35 cellular contexts compared by ENCODE assay signal in genomic region chr3:99041747-99042146, GRCh38.
"Had no signal": no experiment of that assay in that cellular context is flagged by ENCODE, and none has a peak within 500 bp of the region (broad histone marks: within the 10 kb centered on the region; RNA-seq: fewer than 3 reads in every experiment).

No MANE protein-coding gene starts in this region.

- H3K27ac ChIP-seq: brain microvascular endothelial cell, cardiac muscle cell, PC-9, RWPE1, VCaP had no signal

- FAIRE-seq: RCC 7860 had no signal

- H3K27me3 Mint-ChIP-seq: activated CD4-positive, alpha-beta memory T cell treated with anti-CD3 and anti-CD28 coated beads, Interleukin-2, amount 10 ng/mL, durations not matched to agents 7 days and 5 days; activated CD8-positive, alpha-beta memory T cell treated with anti-CD3 and anti-CD28 coated beads, Interleukin-2, amount 10 ng/mL, durations not matched to agents 7 days and 5 days; activated naive CD4-positive, alpha-beta T cell treated with anti-CD3 and anti-CD28 coated beads, Interleukin-2, amount 10 ng/mL, durations not matched to agents 7 days and 5 days; activated naive CD8-positive, alpha-beta T cell treated with anti-CD3 and anti-CD28 coated beads for 36 hours; central memory CD8-positive, alpha-beta T cell had no signal

- H3K36me3 Mint-ChIP-seq: activated CD8-positive, alpha-beta memory T cell treated with anti-CD3 and anti-CD28 coated beads, Interleukin-2, amount 10 ng/mL, durations not matched to agents 7 days and 5 days; activated naive CD4-positive, alpha-beta T cell treated with anti-CD3 and anti-CD28 coated beads, Interleukin-2, amount 10 ng/mL, durations not matched to agents 7 days and 5 days; activated naive CD8-positive, alpha-beta T cell treated with anti-CD3 and anti-CD28 coated beads for 36 hours had no signal

- H3K36me3 ChIP-seq: brain microvascular endothelial cell, cardiac muscle cell had no signal

- H3K27ac Mint-ChIP-seq: activated CD4-positive, alpha-beta memory T cell treated with anti-CD3 and anti-CD28 coated beads, Interleukin-2, amount 10 ng/mL, durations not matched to agents 7 days and 5 days; activated CD8-positive, alpha-beta memory T cell treated with anti-CD3 and anti-CD28 coated beads, Interleukin-2, amount 10 ng/mL, durations not matched to agents 7 days and 5 days; activated naive CD4-positive, alpha-beta T cell treated with anti-CD3 and anti-CD28 coated beads, Interleukin-2, amount 10 ng/mL, durations not matched to agents 7 days and 5 days; activated naive CD8-positive, alpha-beta T cell treated with anti-CD3 and anti-CD28 coated beads for 36 hours had no signal

- H3K27me3 ChIP-seq: brain microvascular endothelial cell, cardiac muscle cell had no signal

- H3K4me3 ChIP-seq: cardiac muscle cell, PC-9 had no signal

- DNase-seq: activated CD4-positive, alpha-beta memory T cell treated with anti-CD3 and anti-CD28 coated beads, Interleukin-2, amount 10 ng/mL, durations not matched to agents 7 days and 5 days; activated CD4-positive, alpha-beta T cell treated with anti-CD3 and anti-CD28 coated beads for 1 hour; activated CD4-positive, alpha-beta T cell treated with anti-CD3 and anti-CD28 coated beads for 48 hours; activated CD4-positive, CD25-positive, alpha-beta regulatory T cell; activated CD8-positive, alpha-beta memory T cell treated with anti-CD3 and anti-CD28 coated beads for 24 hours; activated CD8-positive, alpha-beta memory T cell treated with anti-CD3 and anti-CD28 coated beads, Interleukin-2, amount 10 ng/mL, durations not matched to agents 7 days and 5 days; activated CD8-positive, alpha-beta memory T cell treated with anti-CD3 and anti-CD28 coated beads, Interleukin-2, amount 50 U/mL, for 48 hours; activated effector memory CD4-positive, alpha-beta T cell treated with Interleukin-2 at 50 U/mL for 16 hours; activated naive CD4-positive, alpha-beta T cell treated with anti-CD3 and anti-CD28 coated beads, Interleukin-2, amount 10 ng/mL, durations not matched to agents 7 days and 5 days; activated naive CD8-positive, alpha-beta T cell treated with anti-CD3 and anti-CD28 coated beads for 36 hours; activated T-cell treated with anti-CD3 and anti-CD28 coated beads, Interleukin-2, amount 50 U/mL, for 48 hours; amniotic stem cell; aorta; brain microvascular endothelial cell; Karpas-422; NCI-H1048; NCI-H1436 treated with DMSO at 0.1 percent for 48 hours; NCI-H1694 treated with DMSO at 0.1 percent for 48 hours; NCI-H2029; NCI-H345; NCI-H524 treated with DMSO at 0.1 percent for 48 hours; NCI-H748 treated with DMSO at 0.1 percent for 48 hours; NK-92 treated with Interleukin-12 subunit alpha and Interleukin-12 subunit beta, amount 100 ng/mL, for 24 hours; PC-9; SIG-M5; SW 1271; T-helper 1 cell; T-helper 2 cell; T-helper 9 cell had no signal

- H3K4me1 Mint-ChIP-seq: activated CD4-positive, alpha-beta memory T cell treated with anti-CD3 and anti-CD28 coated beads, Interleukin-2, amount 10 ng/mL, durations not matched to agents 7 days and 5 days; activated CD8-positive, alpha-beta memory T cell treated with anti-CD3 and anti-CD28 coated beads, Interleukin-2, amount 10 ng/mL, durations not matched to agents 7 days and 5 days; activated naive CD4-positive, alpha-beta T cell treated with anti-CD3 and anti-CD28 coated beads, Interleukin-2, amount 10 ng/mL, durations not matched to agents 7 days and 5 days; activated naive CD8-positive, alpha-beta T cell treated with anti-CD3 and anti-CD28 coated beads for 36 hours; central memory CD8-positive, alpha-beta T cell had no signal

- ATAC-seq: activated CD8-positive, alpha-beta memory T cell treated with anti-CD3 and anti-CD28 coated beads, Interleukin-2, amount 10 ng/mL, durations not matched to agents 7 days and 5 days; Right ventricle myocardium inferior had no signal

- H3K4me3 Mint-ChIP-seq: activated CD4-positive, alpha-beta memory T cell treated with anti-CD3 and anti-CD28 coated beads, Interleukin-2, amount 10 ng/mL, durations not matched to agents 7 days and 5 days; activated CD8-positive, alpha-beta memory T cell treated with anti-CD3 and anti-CD28 coated beads, Interleukin-2, amount 10 ng/mL, durations not matched to agents 7 days and 5 days; activated naive CD4-positive, alpha-beta T cell treated with anti-CD3 and anti-CD28 coated beads, Interleukin-2, amount 10 ng/mL, durations not matched to agents 7 days and 5 days; activated naive CD8-positive, alpha-beta T cell treated with anti-CD3 and anti-CD28 coated beads for 36 hours; central memory CD8-positive, alpha-beta T cell had no signal

- H3K9me3 Mint-ChIP-seq: activated CD4-positive, alpha-beta memory T cell treated with anti-CD3 and anti-CD28 coated beads, Interleukin-2, amount 10 ng/mL, durations not matched to agents 7 days and 5 days; activated naive CD4-positive, alpha-beta T cell treated with anti-CD3 and anti-CD28 coated beads, Interleukin-2, amount 10 ng/mL, durations not matched to agents 7 days and 5 days; activated naive CD8-positive, alpha-beta T cell treated with anti-CD3 and anti-CD28 coated beads for 36 hours had no signal
